In the genomic region with DNA sequence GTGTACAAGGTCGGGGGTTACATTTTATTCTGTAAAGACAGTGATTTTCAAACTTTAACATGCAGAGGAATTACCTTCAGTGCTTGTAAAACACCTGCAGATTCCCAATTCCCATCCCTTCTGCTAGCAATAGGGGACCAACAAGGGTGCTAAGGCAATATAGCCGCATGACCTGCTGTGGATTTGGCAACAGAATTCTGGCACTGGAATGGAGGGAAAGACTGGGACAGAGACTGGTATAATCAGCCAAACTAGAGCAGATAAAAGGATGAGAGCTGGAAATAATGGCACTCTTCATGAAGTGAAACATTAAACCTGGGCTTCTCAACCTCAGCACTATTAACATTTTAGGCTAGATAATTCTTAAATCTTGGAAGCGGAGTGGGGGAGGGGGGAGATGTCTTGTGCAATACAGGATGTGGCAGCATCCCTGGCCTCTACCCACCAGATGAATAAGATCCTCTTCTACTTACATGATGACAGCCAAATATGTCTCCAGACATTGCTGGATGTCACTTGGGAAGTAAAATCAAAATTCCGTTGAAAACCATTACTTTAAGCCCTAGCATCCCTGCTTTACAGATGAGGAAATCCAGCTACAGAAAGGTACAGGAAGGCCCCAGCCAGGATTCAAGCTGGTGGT, we compare ENCODE assay signal across 1 cellular context.
A peak's percentile ranks its signal among the peaks of the same experiment; 100 is the strongest.
TF ChIP-seq lines count a peak whose summit lies in the region.

No MANE protein-coding gene starts in this region.

TF ChIP-seq in HepG2, 621 proteins besides CTCF, POLR2A, EP300 and RAD21 (continued from another document and continues in another):
- TF ChIP-seq ZNF546 (CRISPR knock-in tag; conservative IDR thresholded peaks at IDR 0.05) (no peak; the same call in 1 of the 2 replicates), TGIF2 (CRISPR knock-in tag; IDR thresholded peaks at IDR 0.05) (no peak), POGZ (CRISPR knock-in tag; IDR thresholded peaks at IDR 0.05) (no peak), ZNF383 (CRISPR knock-in tag; IDR thresholded peaks at IDR 0.05; ENCODE audit: borderline replicate concordance) (0 out of 2 replicates have a peak, but pooled peaks have one; percentile 23), POLR2G (IDR thresholded peaks at IDR 0.05; ENCODE audit: low read depth, low read length) (peak; percentile 27; the same call in 1 of the 2 replicates), GATAD2A (CRISPR knock-in tag; IDR thresholded peaks at IDR 0.05) (peak; percentile 50), HDAC1 (CRISPR knock-in tag; IDR thresholded peaks at IDR 0.05) (no peak), ZBTB8A (CRISPR knock-in tag; IDR thresholded peaks at IDR 0.05; ENCODE audit: borderline replicate concordance, low read depth) (no peak), SIN3A (IDR thresholded peaks at IDR 0.05; ENCODE audit: borderline replicate concordance, low read depth, low read length) (0 out of 2 replicates have a peak, but pooled peaks have one; percentile 16), NFIB (CRISPR knock-in tag; IDR thresholded peaks at IDR 0.05; ENCODE audit: borderline replicate concordance) (no peak), POGK (CRISPR knock-in tag; conservative IDR thresholded peaks at IDR 0.05) (peak; percentile 71), ZNF570 (CRISPR knock-in tag; IDR thresholded peaks at IDR 0.05; ENCODE audit: borderline replicate concordance) (no peak), ZNF598 (CRISPR knock-in tag; IDR thresholded peaks at IDR 0.05; ENCODE audit: borderline replicate concordance) (no peak), RERE (CRISPR knock-in tag; IDR thresholded peaks at IDR 0.05; ENCODE audit: low read depth) (no peak), ZBTB42 (CRISPR knock-in tag; IDR thresholded peaks at IDR 0.05) (no peak), ZNF430 (CRISPR knock-in tag; IDR thresholded peaks at IDR 0.05) (no peak), HINFP (CRISPR knock-in tag; IDR thresholded peaks at IDR 0.05; ENCODE audit: low read depth) (no peak; the same call in 1 of the 2 replicates), DRAP1 (CRISPR knock-in tag; IDR thresholded peaks at IDR 0.05) (no peak), DPF2 (CRISPR knock-in tag; IDR thresholded peaks at IDR 0.05; ENCODE audit: borderline replicate concordance, low read depth) (no peak), SALL1 (CRISPR knock-in tag; IDR thresholded peaks at IDR 0.05) (no peak; the same call in 1 of the 2 replicates), ZNF446 (CRISPR knock-in tag; IDR thresholded peaks at IDR 0.05) (no peak), ZSCAN22 (CRISPR knock-in tag; IDR thresholded peaks at IDR 0.05) (no peak), ZFY (CRISPR knock-in tag; IDR thresholded peaks at IDR 0.05) (peak; percentile 5; the same call in 1 of the 2 replicates), IRF2 (CRISPR knock-in tag; IDR thresholded peaks at IDR 0.05) (no peak; the same call in 1 of the 2 replicates), ZNF484 (CRISPR knock-in tag; IDR thresholded peaks at IDR 0.05; ENCODE audit: borderline replicate concordance, low read depth) (no peak), FOXK2 (IDR thresholded peaks at IDR 0.05) (no peak), ZNF660 (CRISPR knock-in tag; IDR thresholded peaks at IDR 0.05; ENCODE audit: borderline replicate concordance, low read depth) (no peak), ZC3H4 (CRISPR knock-in tag; IDR thresholded peaks at IDR 0.05; ENCODE audit: borderline replicate concordance) (0 out of 2 replicates have a peak, but pooled peaks have one; percentile 62), HDAC2 (CRISPR knock-in tag; IDR thresholded peaks at IDR 0.05) (0 out of 2 replicates have a peak, but pooled peaks have one; percentile 30), TFAP4 (IDR thresholded peaks at IDR 0.05; ENCODE audit: borderline replicate concordance, low read depth) (no peak), U2AF1 (optimal IDR thresholded peaks at IDR 0.05; ENCODE audit: low read depth, low read length) (no peak), PTBP1 (IDR thresholded peaks at IDR 0.05; ENCODE audit: low read depth, low read length, poor library complexity, severe bottlenecking) (no peak), ZBTB7B (CRISPR knock-in tag; IDR thresholded peaks at IDR 0.05) (no peak), ZNF784 (CRISPR knock-in tag; IDR thresholded peaks at IDR 0.05; ENCODE audit: borderline replicate concordance) (0 out of 2 replicates have a peak, but pooled peaks have one; percentile 43), ARHGAP35 (CRISPR knock-in tag; IDR thresholded peaks at IDR 0.05; ENCODE audit: borderline replicate concordance) (no peak)
- TF ChIP-seq, protein P1, sequence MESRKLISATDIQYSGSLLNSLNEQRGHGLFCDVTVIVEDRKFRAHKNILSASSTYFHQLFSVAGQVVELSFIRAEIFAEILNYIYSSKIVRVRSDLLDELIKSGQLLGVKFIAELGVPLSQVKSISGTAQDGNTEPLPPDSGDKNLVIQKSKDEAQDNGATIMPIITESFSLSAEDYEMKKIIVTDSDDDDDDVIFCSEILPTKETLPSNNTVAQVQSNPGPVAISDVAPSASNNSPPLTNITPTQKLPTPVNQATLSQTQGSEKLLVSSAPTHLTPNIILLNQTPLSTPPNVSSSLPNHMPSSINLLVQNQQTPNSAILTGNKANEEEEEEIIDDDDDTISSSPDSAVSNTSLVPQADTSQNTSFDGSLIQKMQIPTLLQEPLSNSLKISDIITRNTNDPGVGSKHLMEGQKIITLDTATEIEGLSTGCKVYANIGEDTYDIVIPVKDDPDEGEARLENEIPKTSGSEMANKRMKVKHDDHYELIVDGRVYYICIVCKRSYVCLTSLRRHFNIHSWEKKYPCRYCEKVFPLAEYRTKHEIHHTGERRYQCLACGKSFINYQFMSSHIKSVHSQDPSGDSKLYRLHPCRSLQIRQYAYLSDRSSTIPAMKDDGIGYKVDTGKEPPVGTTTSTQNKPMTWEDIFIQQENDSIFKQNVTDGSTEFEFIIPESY (CRISPR knock-in tag; IDR thresholded peaks at IDR 0.05) = no peak
- TF ChIP-seq, protein P2, sequence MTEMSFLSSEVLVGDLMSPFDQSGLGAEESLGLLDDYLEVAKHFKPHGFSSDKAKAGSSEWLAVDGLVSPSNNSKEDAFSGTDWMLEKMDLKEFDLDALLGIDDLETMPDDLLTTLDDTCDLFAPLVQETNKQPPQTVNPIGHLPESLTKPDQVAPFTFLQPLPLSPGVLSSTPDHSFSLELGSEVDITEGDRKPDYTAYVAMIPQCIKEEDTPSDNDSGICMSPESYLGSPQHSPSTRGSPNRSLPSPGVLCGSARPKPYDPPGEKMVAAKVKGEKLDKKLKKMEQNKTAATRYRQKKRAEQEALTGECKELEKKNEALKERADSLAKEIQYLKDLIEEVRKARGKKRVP (CRISPR knock-in tag; IDR thresholded peaks at IDR 0.05) = no peak
- TF ChIP-seq, protein P3, sequence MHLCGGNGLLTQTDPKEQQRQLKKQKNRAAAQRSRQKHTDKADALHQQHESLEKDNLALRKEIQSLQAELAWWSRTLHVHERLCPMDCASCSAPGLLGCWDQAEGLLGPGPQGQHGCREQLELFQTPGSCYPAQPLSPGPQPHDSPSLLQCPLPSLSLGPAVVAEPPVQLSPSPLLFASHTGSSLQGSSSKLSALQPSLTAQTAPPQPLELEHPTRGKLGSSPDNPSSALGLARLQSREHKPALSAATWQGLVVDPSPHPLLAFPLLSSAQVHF (CRISPR knock-in tag; IDR thresholded peaks at IDR 0.05) = no peak
- TF ChIP-seq, protein P4, sequence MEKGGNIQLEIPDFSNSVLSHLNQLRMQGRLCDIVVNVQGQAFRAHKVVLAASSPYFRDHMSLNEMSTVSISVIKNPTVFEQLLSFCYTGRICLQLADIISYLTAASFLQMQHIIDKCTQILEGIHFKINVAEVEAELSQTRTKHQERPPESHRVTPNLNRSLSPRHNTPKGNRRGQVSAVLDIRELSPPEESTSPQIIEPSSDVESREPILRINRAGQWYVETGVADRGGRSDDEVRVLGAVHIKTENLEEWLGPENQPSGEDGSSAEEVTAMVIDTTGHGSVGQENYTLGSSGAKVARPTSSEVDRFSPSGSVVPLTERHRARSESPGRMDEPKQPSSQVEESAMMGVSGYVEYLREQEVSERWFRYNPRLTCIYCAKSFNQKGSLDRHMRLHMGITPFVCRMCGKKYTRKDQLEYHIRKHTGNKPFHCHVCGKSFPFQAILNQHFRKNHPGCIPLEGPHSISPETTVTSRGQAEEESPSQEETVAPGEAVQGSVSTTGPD (CRISPR knock-in tag; IDR thresholded peaks at IDR 0.05) = no peak
